14 cellular contexts compared by ENCODE assay signal in genomic region chr10:12699258-12699700, GRCh38.
A peak's percentile ranks its signal among the peaks of the same experiment; 100 is the strongest.
DNase-seq lines count a peak whose midpoint lies in the region; ATAC-seq, FAIRE-seq and TF ChIP-seq lines count a peak whose summit lies in the region.
"Had no signal": no experiment of that assay in that cellular context is flagged by ENCODE, and none has a peak within 500 bp of the region (broad histone marks: within the 10 kb centered on the region; RNA-seq: fewer than 3 reads in every experiment).

No MANE protein-coding gene starts in this region.

- H3K27ac ChIP-seq in muscle layer of colon (ENCODE audit: low read depth, low read length) (peak overlapping the region; percentile 65), uterus (peak overlapping the region; percentile 48)
- H3K27ac ChIP-seq: KMS-11, prostate gland, SJCRH30 had no signal

- no peaks in the 10 kb centered on the region for H3K36me3 ChIP-seq in muscle layer of colon (ENCODE audit: insufficient read depth, low read length)
- H3K36me3 ChIP-seq in uterus: no peaks in the 10 kb centered on the region
- H3K36me3 ChIP-seq: prostate gland, SJCRH30 had no signal

- no peaks in the 10 kb centered on the region for H3K9me3 ChIP-seq in muscle layer of colon (ENCODE audit: low read length)
- no peaks in the 10 kb centered on the region for H3K9me3 ChIP-seq in uterus
- H3K9me3 ChIP-seq: prostate gland, SJCRH30 had no signal

- TF ChIP-seq POLR2A in uterus (IDR thresholded peaks at IDR 0.05): no peak

- H3K4me3 ChIP-seq in fibroblast of mammary gland (ENCODE audit: control insufficient read depth, low read depth, low read length) (no peak overlapping the region), muscle layer of colon (ENCODE audit: low read depth in 1 of 2, low read length in 2 of 2) (no peak overlapping the region), uterus (no peak overlapping the region)
- H3K4me3 ChIP-seq: prostate gland, SJCRH30 had no signal

- no peak overlapping the region for H3K9ac ChIP-seq in muscle layer of colon (ENCODE audit: low read length)
- H3K9ac ChIP-seq: KMS-11 had no signal

- TF ChIP-seq CTCF in fibroblast of mammary gland (conservative IDR thresholded peaks at IDR 0.05; ENCODE audit: control insufficient read depth, insufficient read depth, low read depth, low read length): no peak
- TF ChIP-seq CTCF in uterus (IDR thresholded peaks at IDR 0.05): no peak

- ATAC-seq in Right ventricle myocardium inferior (peak; percentile 16), HG02884 (IDR thresholded peaks at IDR 0.05; ENCODE audit: unreplicated experiment) (no peak)

- H3K27me3 ChIP-seq in muscle layer of colon (ENCODE audit: control insufficient read depth in 1 of 2, insufficient read depth in 2 of 2, low read length in 2 of 2) (no peaks in the 10 kb centered on the region), uterus (no peaks in the 10 kb centered on the region)
- H3K27me3 ChIP-seq: SJCRH30 had no signal

- DNase-seq in Right ventricle myocardium inferior (ENCODE audit: missing footprints) (no peak), cardiac septum (ENCODE audit: low spot score) (no peak), fibroblast of mammary gland (ENCODE audit: low read depth) (peak; percentile 63), uterus (no peak), GM19239 (ENCODE audit: insufficient read length, low spot score) (no peak), cerebellum (ENCODE audit: low spot score) (no peak)
- DNase-seq: activated CD4-positive, alpha-beta T cell treated with anti-CD3 and anti-CD28 coated beads, Interleukin-2, amount 50 U/mL, for 48 hours; hypothalamus; NCI-H226; SJCRH30 had no signal

- no peak for FAIRE-seq in GM19239 (lab: Jason Lieb, UNC)

- H3K4me1 ChIP-seq in muscle layer of colon (ENCODE audit: insufficient read depth, low read length): peaks cover 40% of the 10 kb centered on the region
- no peaks in the 10 kb centered on the region for H3K4me1 ChIP-seq in uterus
- H3K4me1 ChIP-seq: prostate gland, SJCRH30 had no signal

- intact Hi-C loops in Right ventricle myocardium inferior (cut with DNase I): no loop called here
- intact Hi-C loops in cardiac septum (cut with DNase I): no loop called here
- intact Hi-C loops in uterus (cut with DNase I; ENCODE audit: low total_unique reads): no loop called here
